8 cellular contexts compared by ENCODE assay signal in the genomic region with DNA sequence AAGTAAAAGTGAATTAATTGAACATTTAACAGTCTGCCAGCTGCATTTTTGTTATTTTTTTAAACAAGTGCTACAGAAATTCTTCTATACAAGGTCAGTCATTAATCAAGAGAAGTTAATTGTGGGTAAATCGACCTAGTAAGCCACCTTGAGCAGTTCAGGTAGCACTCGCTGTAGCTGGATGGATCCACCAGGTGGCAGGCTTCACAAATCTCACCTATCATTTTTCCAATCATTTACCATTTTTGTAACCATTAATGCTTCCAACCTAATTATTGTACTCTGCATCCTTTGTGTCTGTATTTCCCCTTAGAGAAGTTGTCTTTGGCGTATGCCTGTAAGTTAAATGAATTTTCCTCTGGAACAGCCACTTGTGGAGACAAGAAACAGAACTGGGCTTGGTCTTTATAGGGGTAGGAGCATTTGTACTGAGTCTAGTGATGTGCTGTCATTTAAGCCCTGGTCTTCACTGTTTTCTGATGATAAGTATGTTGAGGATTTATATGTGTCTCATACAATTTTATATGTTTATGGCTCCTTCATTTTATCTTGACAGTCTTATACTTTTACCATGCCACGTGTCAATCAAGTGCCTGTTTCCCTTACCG. TPM values are rescaled to one million over a fixed set of nuclear protein-coding genes. Genes with fewer than 3 reads are reported as not detected.
A peak's percentile ranks its signal among the peaks of the same experiment; 100 is the strongest.
DNase-seq lines count a peak whose midpoint lies in the region; ATAC-seq, FAIRE-seq and TF ChIP-seq lines count a peak whose summit lies in the region.

No MANE protein-coding gene starts in this region.

- H3K4me3 Mint-ChIP-seq in stimulated activated naive B cell treated with anti-CD40 and anti-IgM and Interleukin-4, amounts not matched to agents 10 μg/mL and 1 μg/mL and 100 μg/mL, for 72 hours: no peak overlapping the region

- FAIRE-seq in keratinocyte (lab: Jason Lieb, UNC): peak; percentile 43

- TF ChIP-seq EP300 in ovary (IDR thresholded peaks at IDR 0.05): no peak

- dilution Hi-C loops in keratinocyte (cut with MboI; ENCODE audit: extremely low pct_ligation_motif_present, low sequenced_read_pairs): no loop called here

- DNase-seq in Right ventricle myocardium superior (peak; percentile 41), cardiac septum (ENCODE audit: low spot score) (no peak), SK-MEL-5 (ENCODE audit: low read depth, low spot score) (peak; percentile 50), amniotic epithelial cell (ENCODE audit: low read depth) (peak; percentile 21), keratinocyte (ENCODE audit: low read depth, low spot score) (no peak), ovary (no peak)
- DNase-seq in stimulated activated naive B cell treated with anti-CD40 and anti-IgM and Interleukin-4, amounts not matched to agents 10 μg/mL and 1 μg/mL and 100 μg/mL, for 72 hours: peak; percentile 26

- no peaks in the 10 kb centered on the region for H3K79me2 ChIP-seq in keratinocyte (ENCODE audit: control insufficient read depth, insufficient read depth, low read length)

- H3K4me1 Mint-ChIP-seq in stimulated activated naive B cell treated with anti-CD40 and anti-IgM and Interleukin-4, amounts not matched to agents 10 μg/mL and 1 μg/mL and 100 μg/mL, for 72 hours: peaks cover 15 to 40% of the 10 kb centered on the region in 2 donors

- H3K4me3 ChIP-seq in keratinocyte (ENCODE audit: control insufficient read depth in 2 of 3, extremely low read depth in 1 of 3, insufficient read depth in 2 of 3, low read depth in 1 of 3, low read length in 3 of 3) (no peak overlapping the region), ovary (no peak overlapping the region)

- no peaks in the 10 kb centered on the region for H3K27me3 ChIP-seq in keratinocyte (ENCODE audit: control insufficient read depth, extremely low read depth, insufficient read depth, low read length)
- H3K27me3 ChIP-seq in ovary: no peaks in the 10 kb centered on the region

- in situ Hi-C loops in SK-MEL-5 (cut with HindIII; ENCODE audit: low pct_unique_long_range_greater_than_20kb, low sequenced_read_pairs): no loop called here

- no peaks in the 10 kb centered on the region for H4K20me1 ChIP-seq in keratinocyte (ENCODE audit: control insufficient read depth, extremely low read depth, insufficient read depth, low read length)

- H3K9me1 ChIP-seq in keratinocyte (ENCODE audit: control insufficient read depth, extremely low read depth, insufficient read depth, low read length): no peaks in the 10 kb centered on the region

- H3K4me1 ChIP-seq in keratinocyte (ENCODE audit: control insufficient read depth, extremely low read depth, insufficient read depth, low read length) (peaks cover 19% of the 10 kb centered on the region), ovary (ENCODE audit: insufficient read depth) (no peaks in the 10 kb centered on the region)

- H3K4me2 ChIP-seq in keratinocyte (ENCODE audit: control insufficient read depth, extremely low read depth, insufficient read depth, low read depth, low read length): no peak overlapping the region

- no peak for TF ChIP-seq POLR2A in ovary (IDR thresholded peaks at IDR 0.05)

- no peak overlapping the region for H3K9ac ChIP-seq in keratinocyte (ENCODE audit: control insufficient read depth, extremely low read depth, insufficient read depth, low read length)

- TF ChIP-seq CTCF in keratinocyte (optimal IDR thresholded peaks at IDR 0.05 in 1 of 3, IDR thresholded peaks at IDR 0.05 in 1 of 3, conservative IDR thresholded peaks at IDR 0.05 in 1 of 3; ENCODE audit: extremely low read depth in 1 of 3, insufficient read depth in 2 of 3, low read length in 3 of 3) (peak; percentile 71 to 82 (median 74)), ovary (IDR thresholded peaks at IDR 0.05) (peak in 1 of 3 donors; percentile 45)

- intact Hi-C loops in Right ventricle myocardium superior (cut with DNase I): no loop called here
- intact Hi-C loops in cardiac septum (cut with DNase I): no loop called here
- intact Hi-C loops in ovary (cut with DNase I): loop anchor here in 2 of 4 donors (10.0 kb wide), 2 partner anchors 342 to 352 kb away; no protein-coding TSS in a partner anchor

- H3K9me3 Mint-ChIP-seq in stimulated activated naive B cell treated with anti-CD40 and anti-IgM and Interleukin-4, amounts not matched to agents 10 μg/mL and 1 μg/mL and 100 μg/mL, for 72 hours: no peaks in the 10 kb centered on the region

- H3K27me3 Mint-ChIP-seq in stimulated activated naive B cell treated with anti-CD40 and anti-IgM and Interleukin-4, amounts not matched to agents 10 μg/mL and 1 μg/mL and 100 μg/mL, for 72 hours: no peaks in the 10 kb centered on the region

- H3K27ac Mint-ChIP-seq in stimulated activated naive B cell treated with anti-CD40 and anti-IgM and Interleukin-4, amounts not matched to agents 10 μg/mL and 1 μg/mL and 100 μg/mL, for 72 hours: peak overlapping the region; percentile 85

- ATAC-seq in Right ventricle myocardium superior (ENCODE audit: poor library complexity): no peak
- peak; percentile 62 for ATAC-seq in HG03139 (IDR thresholded peaks at IDR 0.05; ENCODE audit: unreplicated experiment)
- ATAC-seq in stimulated activated naive B cell treated with anti-CD40 and anti-IgM and Interleukin-4, amounts not matched to agents 10 μg/mL and 1 μg/mL and 100 μg/mL, for 72 hours (replicated peaks): peak; percentile 65 to 73

- H2AFZ ChIP-seq in keratinocyte (ENCODE audit: control insufficient read depth, low read length): no peak overlapping the region

- no peaks in the 10 kb centered on the region for H3K36me3 Mint-ChIP-seq in stimulated activated naive B cell treated with anti-CD40 and anti-IgM and Interleukin-4, amounts not matched to agents 10 μg/mL and 1 μg/mL and 100 μg/mL, for 72 hours

- whole genome bisulfite sequencing in ovary, 3 donors: 60 to 64% (median 64%) methylated on average over 5 of the region's 5 CpGs

- H3K36me3 ChIP-seq in keratinocyte (ENCODE audit: control insufficient read depth in 2 of 2, extremely low read depth in 1 of 2, insufficient read depth in 2 of 2, low read length in 2 of 2): peaks cover 17 to 18% of the 10 kb centered on the region in 2 experiments
- no peaks in the 10 kb centered on the region for H3K36me3 ChIP-seq in ovary

- H3K27ac ChIP-seq in keratinocyte (ENCODE audit: control insufficient read depth, insufficient read depth, low read length) (no peak overlapping the region), ovary (no peak overlapping the region)

- H3K9me3 ChIP-seq in keratinocyte (ENCODE audit: control insufficient read depth, low read depth, low read length) (no peaks in the 10 kb centered on the region), ovary (no peaks in the 10 kb centered on the region)

RNA-seq across cellular contexts. Expression of gene CD180, which starts 39.5 kb away (rescaled TPM):
- 0.65 TPM for total RNA-seq in Right ventricle myocardium superior
- total RNA-seq in cardiac septum: 0.48 TPM
- total RNA-seq in SK-MEL-5 (2014; rRNA removed; shearing (Covaris generic)): not detected in 2 replicates
- polyA plus RNA-seq in SK-MEL-5 (2015; cell fraction: cytosol; rRNA removed): not detected in 2 replicates
- not detected in 2 replicates for polyA plus RNA-seq in SK-MEL-5 (2015; cell fraction: nucleus; rRNA removed)
- polyA plus RNA-seq in keratinocyte: not detected in 3 replicates
- polyA plus RNA-seq in keratinocyte (2011; ENCODE audit: low read depth): not detected
- polyA plus RNA-seq in keratinocyte (2011; cell fraction: cytosol; rRNA removed): not detected in 2 replicates
- not detected in 2 replicates for polyA plus RNA-seq in keratinocyte (2011; cell fraction: nucleus; rRNA removed)
- polyA plus RNA-seq in keratinocyte (2012; ENCODE audit: low replicate concordance): 0.03 TPM in 1 of 2 replicates, not detected in the other
- not detected in 3 replicates for polyA minus RNA-seq in keratinocyte
- polyA minus RNA-seq in keratinocyte (2011; cell fraction: cytosol; rRNA and poly(A)+ RNA removed): not detected
- polyA minus RNA-seq in keratinocyte (2011; cell fraction: nucleus; rRNA and poly(A)+ RNA removed): not detected in 2 replicates
- 1 to 10 TPM in 1 of 7 donors, under 1 TPM in 6; 0.15 to 1.0 (median 0.30) TPM for total RNA-seq in ovary
- 1 to 10 TPM in 1 of 2 donors, under 1 TPM in 1; 0.17 to 2.9 TPM for polyA plus RNA-seq in ovary

Comparison
In these comparisons a context has a peak if more than half of its experiments do, and no peak if none do; other contexts are left out.
1. DNase-seq: peak in Right ventricle myocardium superior (single experiment), SK-MEL-5 (single experiment), amniotic epithelial cell (single experiment) and stimulated activated naive B cell treated with anti-CD40 and anti-IgM and Interleukin-4, amounts not matched to agents 10 μg/mL and 1 μg/mL and 100 μg/mL, for 72 hours (single experiment); none in cardiac septum (single experiment), keratinocyte (single experiment) and ovary (0 of 5).